28 cellular contexts compared by ENCODE assay signal in genomic region chr12:113167868-113168267, GRCh38. TPM values are rescaled to one million over a fixed set of nuclear protein-coding genes. Genes with fewer than 3 reads are reported as not detected.
"Had no signal": no experiment of that assay in that cellular context is flagged by ENCODE, and none has a peak within 500 bp of the region (broad histone marks: within the 10 kb centered on the region; RNA-seq: fewer than 3 reads in every experiment).

No MANE protein-coding gene starts in this region.

- DNase-seq: dorsolateral prefrontal cortex; effector CD8-positive, alpha-beta T cell; endodermal cell; foreskin fibroblast; gastrocnemius medialis; head of caudate nucleus; kidney; natural killer cell; occipital lobe; pancreas; stimulated activated CD4-positive, alpha-beta T cell treated with anti-CD3 and anti-CD28 coated beads, Interleukin-12 subunit alpha, Interleukin-12 subunit beta, amount 100 ng/mL, for 4 hours; stimulated activated CD4-positive, alpha-beta T cell treated with anti-CD3 and anti-CD28 coated beads, Interleukin-1b, Interleukin-23, amount 100 ng/mL, for 48 hours; stimulated activated CD4-positive, alpha-beta T cell treated with anti-CD3 and anti-CD28 coated beads, Interleukin-4, amount 100 ng/mL, for 1 hour; stimulated activated CD8-positive, alpha-beta memory T cell treated with anti-CD3 and anti-CD28 coated beads, Interleukin-4, amount 100 ng/mL, for 48 hours; stimulated activated naive CD4-positive, alpha-beta T cell treated with Interleukin-2 at 50 U/mL for 16 hours had no signal

- H3K27ac ChIP-seq: dorsolateral prefrontal cortex, epithelial cell of prostate, gastrocnemius medialis, pancreas, thoracic aorta, tibial nerve, upper lobe of left lung had no signal

- H3K4me2 ChIP-seq: smooth muscle cell had no signal

- H3K4me1 Mint-ChIP-seq: endodermal cell had no signal

- H3K4me1 ChIP-seq: gastrocnemius medialis, pancreas, tibial nerve, upper lobe of left lung had no signal

- H3K27ac Mint-ChIP-seq: endodermal cell, memory B cell, natural killer cell, progenitor cell of endocrine pancreas had no signal

- H3K27me3 ChIP-seq: dorsolateral prefrontal cortex, gastrocnemius medialis, pancreas, tibial nerve, upper lobe of left lung had no signal

- H3K4me3 Mint-ChIP-seq: endodermal cell, memory B cell, natural killer cell had no signal

- H3K9me3 ChIP-seq: gastrocnemius medialis, pancreas, thoracic aorta, tibial nerve, upper lobe of left lung had no signal

- H3K9me3 Mint-ChIP-seq: endodermal cell, memory B cell, natural killer cell had no signal

- ATAC-seq: esophagus mucosa, gastrocnemius medialis, left lobe of liver, natural killer cell, pancreas, sciatic nerve had no signal

- H3K4me3 ChIP-seq: dorsolateral prefrontal cortex, gastrocnemius medialis, lung, pancreas, smooth muscle cell, thoracic aorta, tibial nerve, upper lobe of left lung had no signal

RNA-seq across cellular contexts. Expression of gene CFAP73, which starts 18.3 kb away (rescaled TPM):
- total RNA-seq: endodermal cell, gastrocnemius medialis, glomerular endothelial cell, left lobe of liver, mononuclear cell, natural killer cell, progenitor cell of endocrine pancreas, smooth muscle cell, thoracic aorta, tibial nerve had no signal

RNA-seq across cellular contexts. Expression of gene RASAL1, which starts 32.3 kb away (rescaled TPM):
- total RNA-seq: gastrocnemius medialis, glomerular endothelial cell, natural killer cell, smooth muscle cell had no signal
